In the genomic region with DNA sequence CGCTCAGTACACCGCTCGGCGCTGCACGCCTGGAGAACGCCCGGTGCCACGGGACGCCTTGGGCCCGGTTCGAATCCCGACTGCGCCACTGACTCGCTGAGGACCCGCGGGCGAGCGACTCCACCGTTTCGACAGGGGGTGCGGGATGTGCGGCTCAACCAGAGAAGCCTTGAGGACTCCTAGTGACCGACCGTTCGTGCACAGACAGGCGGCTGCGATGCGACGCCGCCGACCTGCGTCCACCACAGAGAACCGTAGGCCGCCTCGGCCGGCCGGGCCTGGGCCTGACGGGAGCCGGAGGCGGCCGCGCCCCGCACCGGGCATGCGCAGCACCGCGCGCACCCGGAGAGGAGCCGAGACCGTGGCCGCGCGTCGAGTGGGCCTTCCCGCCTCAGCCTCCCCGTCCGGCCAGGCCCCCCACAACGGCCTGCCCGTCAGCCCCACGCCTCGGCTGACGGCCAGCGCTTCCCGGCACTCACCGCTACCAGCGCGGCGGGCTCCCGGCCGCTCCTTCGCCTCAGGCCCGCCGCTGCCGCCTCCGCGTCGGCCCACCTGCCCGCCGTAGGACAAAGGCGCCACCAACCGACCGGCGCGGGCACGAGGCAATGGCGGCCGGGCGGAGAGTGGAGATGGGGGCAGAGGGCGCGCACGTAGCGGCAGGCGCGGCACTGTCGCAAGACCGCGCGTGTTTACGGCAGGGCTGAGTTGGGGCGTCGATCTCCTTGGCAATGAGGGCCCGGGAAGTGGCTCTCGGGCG, we compare ENCODE assay signal across 8 cellular contexts. TPM values are rescaled to one million over a fixed set of nuclear protein-coding genes. Genes with fewer than 3 reads are reported as not detected.
DNase-seq lines count a peak whose midpoint lies in the region; ATAC-seq, FAIRE-seq and TF ChIP-seq lines count a peak whose summit lies in the region.

TSS of gene NCOA5 (minus strand) at position 625 of the 757 bp plus-strand sequence. CDS start 10,538 bp downstream, outside the sequence.

- POLR2A ChIA-PET in AG04450 (lab: Yijun Ruan, JAX), result interaction anchor here (1.3 kb wide), 1 partner anchor 31 kb away, joined by 3 read pairs; no protein-coding TSS in a partner anchor

- H3K4me3 ChIP-seq in AG04450 (ENCODE audit: low read depth, low read length) (peak within 1 kb of the TSS; percentile 70), WI38 (ENCODE audit: low read depth, low read length) (peak within 1 kb of the TSS; percentile 88), bronchial epithelial cell (ENCODE audit: low read depth, low read length) (peak within 1 kb of the TSS; percentile 76)

- FAIRE-seq in bronchial epithelial cell (lab: Jason Lieb, UNC), result no peak

- H3K9me3 ChIP-seq in AG04450 (ENCODE audit: control insufficient read depth, insufficient read depth, low read length), result peaks cover 4% of the 10 kb centered on the region; the same call in 1 of the 2 replicates

- CTCF ChIA-PET in AG04450 (lab: Charles Lee), result interaction anchor here (2.4 kb wide), 1 partner anchor 76 kb away, joined by 18 read pairs; no protein-coding TSS in a partner anchor

- TF ChIP-seq CTCF in AG04450 (IDR thresholded peaks at IDR 0.05; ENCODE audit: low read depth, low read length) (peak; percentile 5; the same call in 1 of the 2 replicates), WI38 (IDR thresholded peaks at IDR 0.05; ENCODE audit: low read depth, low read length) (no peak), bronchial epithelial cell (IDR thresholded peaks at IDR 0.05; ENCODE audit: insufficient read depth, low read length, severe bottlenecking) (peak; percentile 37)

- DNase-seq in AG04450 (ENCODE audit: low read depth, low spot score) (peak; percentile 86), NCI-H2227 (lab: John Stamatoyannopoulos, UW; ENCODE audit: unreplicated experiment) (peak; percentile 99), bronchial epithelial cell (ENCODE audit: low read depth) (peak; percentile 84), iPS-NIHi7 (ENCODE audit: extremely low spot score) (peak; percentile 97), smooth muscle cell of the brain vasculature (ENCODE audit: low read depth, low spot score) (peak; percentile 85)

- H3K36me3 ChIP-seq in bronchial epithelial cell (ENCODE audit: control insufficient read depth, insufficient read depth, low read length), result no peaks in the 10 kb centered on the region

- H3K27me3 ChIP-seq in AG04450 (ENCODE audit: control insufficient read depth, insufficient read depth, low read length) (no peaks in the 10 kb centered on the region), bronchial epithelial cell (ENCODE audit: control insufficient read depth, insufficient read depth, low read length) (no peaks in the 10 kb centered on the region)

- peak within 1 kb of the TSS; percentile 69 for H3K27ac ChIP-seq in AG04450 (ENCODE audit: low read depth, low read length)

- ATAC-seq in GM18907 (IDR thresholded peaks at IDR 0.05; ENCODE audit: unreplicated experiment) (peak; percentile 87), HG03159 (IDR thresholded peaks at IDR 0.05; ENCODE audit: unreplicated experiment) (peak; percentile 72)

RNA-seq across cellular contexts. Expression of gene NCOA5, which starts in this region (rescaled TPM):
- 21.5 and 27.0 TPM in 2 replicates for polyA plus RNA-seq in AG04450 (2011; rRNA removed)
- 25.8 and 29.0 TPM in 2 replicates for polyA minus RNA-seq in AG04450 (2011; rRNA and poly(A)+ RNA removed)
- 7.9 and 9.5 TPM in 2 replicates for total RNA-seq in bronchial epithelial cell

Comparison
In these comparisons a context has a peak if more than half of its experiments do, and no peak if none do; other contexts are left out.
1. Peak in every context shown above with its lines: DNase-seq, ATAC-seq, H3K4me3 ChIP-seq and H3K27ac ChIP-seq.